In genomic region chr20:63220696-63221399, GRCh38 we compare ENCODE assay signal across 26 cellular contexts. TPM values are rescaled to one million over a fixed set of nuclear protein-coding genes. Genes with fewer than 3 reads are reported as not detected.
DNase-seq lines count a peak whose midpoint lies in the region; ATAC-seq and TF ChIP-seq lines count a peak whose summit lies in the region.
"Had no signal": no experiment of that assay in that cellular context is flagged by ENCODE, and none has a peak within 500 bp of the region (broad histone marks: within the 10 kb centered on the region; RNA-seq: fewer than 3 reads in every experiment).

No MANE protein-coding gene starts in this region.

- no peaks in the 10 kb centered on the region for H3K36me3 Mint-ChIP-seq in nephron progenitor cell (ENCODE audit: low read depth)

- intact Hi-C loops in left ventricle myocardium superior (cut with micrococcal nuclease) = no loop called here

- DNase-seq in left ventricle myocardium superior (peak; percentile 20), right atrium auricular region (ENCODE audit: low spot score) (no peak), RWPE2 (ENCODE audit: low spot score) (peak; percentile 82), nephron progenitor cell (no peak), NOMO-1 (lab: John Stamatoyannopoulos, UW; ENCODE audit: unreplicated experiment in 2 of 2) (no peak), NCI-H1694 (lab: John Stamatoyannopoulos, UW) (no peak)
- DNase-seq: BE2C, Caco-2, DMS 273 treated with DMSO at 0.1 percent for 48 hours, GDM1, KBM-7, MM.1S, NCI-H1092, NCI-H1436, NCI-H2029 treated with DMSO at 0.1 percent for 48 hours, NCI-H524 treated with DMSO at 0.1 percent for 48 hours, PC-3, SHP77 treated with DMSO at 0.1 percent for 48 hours, T-helper 2 cell had no signal

- no peak overlapping the region for H3K4me3 Mint-ChIP-seq in nephron progenitor cell

- H3K9me3 Mint-ChIP-seq in nephron progenitor cell = no peaks in the 10 kb centered on the region

- H3K4me1 Mint-ChIP-seq in nephron progenitor cell = peaks cover 28% of the 10 kb centered on the region

- no peak for ATAC-seq in left ventricle myocardium superior
- ATAC-seq in RWPE2 (ENCODE audit: low read depth) = no peak
- ATAC-seq in GM18909 (IDR thresholded peaks at IDR 0.05; ENCODE audit: poor library complexity, unreplicated experiment) = no peak
- ATAC-seq: PC-3 had no signal

- H3K9me3 ChIP-seq in right atrium auricular region = no peaks in the 10 kb centered on the region
- no peaks in the 10 kb centered on the region for H3K9me3 ChIP-seq in RWPE2 (ENCODE audit: severe bottlenecking)
- H3K9me3 ChIP-seq: BE2C, Caco-2 had no signal

- peak overlapping the region; percentile 11 for H3K27ac Mint-ChIP-seq in nephron progenitor cell

- H3K27me3 Mint-ChIP-seq in nephron progenitor cell (ENCODE audit: low read depth, poor library complexity) = peaks cover 41% of the 10 kb centered on the region

- TF ChIP-seq CTCF in right atrium auricular region (IDR thresholded peaks at IDR 0.05) (no peak), RWPE2 (IDR thresholded peaks at IDR 0.05; ENCODE audit: poor library complexity, severe bottlenecking) (no peak), nephron progenitor cell (IDR thresholded peaks at IDR 0.05) (no peak)

- no peak overlapping the region for H3K27ac ChIP-seq in right atrium auricular region
- no peak overlapping the region for H3K27ac ChIP-seq in RWPE2 (ENCODE audit: poor library complexity, severe bottlenecking)
- H3K27ac ChIP-seq: HL-60, SK-N-MC had no signal

- H3K4me1 ChIP-seq in right atrium auricular region = peaks cover 0 to 12% of the 10 kb centered on the region in 2 donors
- peaks cover 18% of the 10 kb centered on the region for H3K4me1 ChIP-seq in RWPE2 (ENCODE audit: insufficient read depth, poor library complexity, severe bottlenecking)

- H3K4me3 ChIP-seq in right atrium auricular region = no peak overlapping the region
- no peak overlapping the region for H3K4me3 ChIP-seq in RWPE2 (ENCODE audit: severe bottlenecking)
- H3K4me3 ChIP-seq: SK-N-MC had no signal

- H3K27me3 ChIP-seq in right atrium auricular region (no peaks in the 10 kb centered on the region), RWPE2 (ENCODE audit: insufficient read depth, poor library complexity, severe bottlenecking) (peaks cover 4% of the 10 kb centered on the region)
- H3K27me3 ChIP-seq: BE2C had no signal

- no peaks in the 10 kb centered on the region for H3K36me3 ChIP-seq in right atrium auricular region
- H3K36me3 ChIP-seq in RWPE2 (ENCODE audit: low read depth) = no peaks in the 10 kb centered on the region
- H3K36me3 ChIP-seq: BE2C had no signal

RNA-seq across cellular contexts. Expression of gene YTHDF1, which starts 4.9 kb away (rescaled TPM):
- total RNA-seq in left ventricle myocardium superior (24.3 TPM), right atrium auricular region (10 to 100 TPM; 15.7 to 26.1 TPM)

RNA-seq across cellular contexts. Expression of gene BIRC7, which starts 14.9 kb away (rescaled TPM):
- total RNA-seq in left ventricle myocardium superior (not detected), right atrium auricular region (not detected)
- total RNA-seq: A673, PC-3, RPMI7951 had no signal

RNA-seq across cellular contexts. Expression of gene NKAIN4, which starts 33.4 kb away (rescaled TPM):
- total RNA-seq in left ventricle myocardium superior (not detected), right atrium auricular region (not detected)
- total RNA-seq: A673, H4, HT-29, PC-3, RPMI7951 had no signal

RNA-seq across cellular contexts. Expression of gene ARFGAP1, which starts 51.8 kb away (rescaled TPM):
- 30.9 TPM for total RNA-seq in left ventricle myocardium superior
- 10 to 100 TPM; 19.1 to 20.7 TPM for total RNA-seq in right atrium auricular region

Comparison
In these comparisons a context has a peak if more than half of its experiments do, and no peak if none do; other contexts are left out.
1. DNase-seq: peak in left ventricle myocardium superior (single experiment) and RWPE2 (single experiment); none in right atrium auricular region (single experiment), nephron progenitor cell (single experiment), NOMO-1 (0 of 2) and NCI-H1694 (single experiment).